In the genomic region with DNA sequence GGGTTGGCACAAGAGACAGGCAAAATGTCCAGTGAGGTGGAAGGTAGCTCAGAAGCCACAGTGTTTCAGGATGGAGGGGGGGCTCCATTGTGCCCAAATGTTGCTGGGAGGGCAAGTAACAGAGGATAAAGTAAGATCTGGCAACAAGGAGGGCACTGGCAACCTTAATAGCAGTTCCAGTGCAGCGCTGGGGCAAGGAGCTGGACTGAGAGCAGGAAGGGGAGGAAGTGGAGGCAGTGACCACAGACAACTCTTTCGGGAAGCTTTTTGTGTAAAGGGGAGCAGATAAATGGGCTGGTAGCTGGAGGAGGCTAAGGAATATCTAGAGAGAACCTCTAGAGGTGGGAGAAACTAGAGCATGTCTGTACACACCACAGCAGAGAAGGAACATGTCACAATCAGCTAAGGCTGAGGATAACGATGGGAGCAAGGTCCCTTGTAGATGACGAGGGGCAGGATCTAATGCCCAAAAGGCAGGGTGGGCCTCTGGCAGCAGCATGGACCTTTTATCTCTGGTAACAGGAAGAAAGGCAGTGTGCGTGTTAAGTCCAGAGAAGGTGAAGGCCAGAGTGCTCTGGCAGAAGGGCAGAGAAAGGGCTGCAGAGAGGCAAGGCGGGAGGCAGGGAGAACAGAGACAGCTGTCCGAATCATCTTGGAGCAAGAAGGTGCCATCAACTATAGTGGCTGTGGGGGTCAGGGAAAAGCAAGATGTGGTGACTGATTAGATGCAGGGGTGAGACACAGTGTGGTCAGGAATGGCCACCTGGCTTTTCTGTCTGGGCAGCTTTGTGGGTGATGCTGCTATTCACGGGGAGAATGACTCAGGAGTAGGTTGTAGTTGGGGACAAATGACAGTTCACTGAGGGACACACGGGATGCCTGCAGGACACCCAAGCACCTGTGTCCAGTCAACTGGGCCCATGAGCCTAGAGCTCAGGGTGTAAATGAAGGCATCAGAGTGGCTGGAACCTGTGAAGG, we compare ENCODE assay signal across 17 cellular contexts. TPM values are rescaled to one million over a fixed set of nuclear protein-coding genes. Genes with fewer than 3 reads are reported as not detected.
DNase-seq lines count a peak whose midpoint lies in the region; ATAC-seq, FAIRE-seq and TF ChIP-seq lines count a peak whose summit lies in the region.
"Had no signal": no experiment of that assay in that cellular context is flagged by ENCODE, and none has a peak within 500 bp of the region (broad histone marks: within the 10 kb centered on the region; RNA-seq: fewer than 3 reads in every experiment).

No MANE protein-coding gene starts in this region.

- no peaks in the 10 kb centered on the region for H3K9me3 Mint-ChIP-seq in Caco-2 (ENCODE audit: unreplicated experiment)
- H3K9me3 Mint-ChIP-seq: neural progenitor cell had no signal

- ATAC-seq in Right ventricle myocardium superior (ENCODE audit: poor library complexity) (peak; percentile 37), HG02610 (IDR thresholded peaks at IDR 0.05; ENCODE audit: unreplicated experiment) (no peak), GM18519 (IDR thresholded peaks at IDR 0.05; ENCODE audit: low FRiP score, unreplicated experiment) (no peak)

- H3K27me3 ChIP-seq in muscle layer of colon (ENCODE audit: control insufficient read depth in 1 of 2, insufficient read depth in 2 of 2, low read length in 2 of 2) (no peaks in the 10 kb centered on the region), subcutaneous abdominal adipose tissue (ENCODE audit: control insufficient read depth in 5 of 5, insufficient read depth in 4 of 5, low read length in 5 of 5) (no peaks in the 10 kb centered on the region), Caco-2 (replicated peaks; ENCODE audit: control insufficient read depth, insufficient read depth, low read length) (no peaks in the 10 kb centered on the region)
- H3K27me3 ChIP-seq: BE2C, neural progenitor cell had no signal

- no peak overlapping the region for H3K4me3 Mint-ChIP-seq in Caco-2 (ENCODE audit: unreplicated experiment)
- H3K4me3 Mint-ChIP-seq: neural progenitor cell had no signal

- no peaks in the 10 kb centered on the region for H3K36me3 Mint-ChIP-seq in Caco-2 (ENCODE audit: insufficient read depth, unreplicated experiment)

- H3K4me1 ChIP-seq in muscle layer of colon (ENCODE audit: insufficient read depth, low read length) (peaks cover 19% of the 10 kb centered on the region), subcutaneous abdominal adipose tissue (ENCODE audit: control insufficient read depth in 5 of 5, insufficient read depth in 5 of 5, low read length in 5 of 5) (peaks cover 7 to 35% (median 23%) of the 10 kb centered on the region in 5 donors), Caco-2 (0 out of 2 replicates have a peak, but pooled peaks cover 4% of the 10 kb centered on the region)
- H3K4me1 ChIP-seq: neural progenitor cell had no signal

- FAIRE-seq in frontal cortex (lab: Jason Lieb, UNC): no peak
- FAIRE-seq: endometrium, GM12891 had no signal

- POLR2A ChIA-PET in Caco-2 (lab: Charles Lee): no interaction called here

- H3K4me3 ChIP-seq in muscle layer of colon (ENCODE audit: low read depth in 1 of 2, low read length in 2 of 2) (no peak overlapping the region), subcutaneous abdominal adipose tissue (ENCODE audit: low read depth in 1 of 5, low read length in 5 of 5) (peak overlapping the region; percentile 13 to 45 (median 40)), Caco-2 (ENCODE audit: low read depth, low read length) (no peak overlapping the region)
- H3K4me3 ChIP-seq: neural progenitor cell had no signal

- H3K27ac ChIP-seq in muscle layer of colon (ENCODE audit: low read depth, low read length) (peak overlapping the region; percentile 31), subcutaneous abdominal adipose tissue (ENCODE audit: low read depth, low read length) (peak overlapping the region; percentile 2)
- H3K27ac ChIP-seq: neural progenitor cell had no signal

- H3K4me1 Mint-ChIP-seq in Caco-2 (ENCODE audit: low read depth, unreplicated experiment): no peaks in the 10 kb centered on the region

- H3K9me3 ChIP-seq in muscle layer of colon (ENCODE audit: low read length) (no peaks in the 10 kb centered on the region), subcutaneous abdominal adipose tissue (ENCODE audit: control insufficient read depth in 5 of 5, low read length in 5 of 5) (no peaks in the 10 kb centered on the region), Caco-2 (no peaks in the 10 kb centered on the region)
- H3K9me3 ChIP-seq: BE2C had no signal

- peak; percentile 9 for DNase-seq in RPMI7951 (ENCODE audit: low read depth)
- DNase-seq in Right ventricle myocardium superior: no peak
- no peak for DNase-seq in Caco-2
- no peak for DNase-seq in frontal cortex (ENCODE audit: low spot score in 2 of 2)
- DNase-seq: activated CD4-positive, CD25-positive, alpha-beta regulatory T cell; activated naive CD4-positive, alpha-beta T cell treated with anti-CD3 and anti-CD28 coated beads, Interleukin-2, amount 50 U/mL, for 16 hours; BE2C; left cardiac atrium; NCI-H146; NCI-H510A had no signal

- no peak for TF ChIP-seq CTCF in Caco-2 (IDR thresholded peaks at IDR 0.05; ENCODE audit: insufficient read depth in 1 of 2, low read depth in 1 of 2, low read length in 1 of 2, severe bottlenecking in 1 of 2, unreplicated experiment in 1 of 2)

- intact Hi-C loops in Right ventricle myocardium superior (cut with DNase I): no loop called here
- intact Hi-C loops in Caco-2 (cut with micrococcal nuclease; ENCODE audit: unreplicated experiment): no loop called here

- BruUV-seq in Caco-2 (replicated peaks; lab: Mats Ljungman, UMichigan): no TSS peak

- CTCF ChIA-PET in Caco-2 (lab: Charles Lee): no interaction called here

- H3K36me3 ChIP-seq in muscle layer of colon (ENCODE audit: insufficient read depth, low read length) (peaks cover 4% of the 10 kb centered on the region), subcutaneous abdominal adipose tissue (ENCODE audit: control insufficient read depth in 5 of 5, insufficient read depth in 5 of 5, low read length in 5 of 5) (peaks cover 0 to 8% (median 8%) of the 10 kb centered on the region in 5 donors), Caco-2 (ENCODE audit: control insufficient read depth, insufficient read depth, low read length) (no peaks in the 10 kb centered on the region)
- H3K36me3 ChIP-seq: BE2C, neural progenitor cell had no signal

- no peaks in the 10 kb centered on the region for H3K27me3 Mint-ChIP-seq in Caco-2 (ENCODE audit: insufficient read depth, unreplicated experiment)

- no peak overlapping the region for H3K27ac Mint-ChIP-seq in Caco-2 (ENCODE audit: unreplicated experiment)
- H3K27ac Mint-ChIP-seq: neural progenitor cell had no signal

- H3K9ac ChIP-seq in muscle layer of colon (ENCODE audit: low read length) (no peak overlapping the region), subcutaneous abdominal adipose tissue (ENCODE audit: low read length in 5 of 5) (peak overlapping the region in 2 of 5 donors; percentile 40 to 44)
- H3K9ac ChIP-seq: neural progenitor cell had no signal

RNA-seq across cellular contexts. Expression of a gene that starts 17.4 kb away (rescaled TPM):
- total RNA-seq in RPMI7951 (2014; rRNA removed; shearing (Covaris generic)): 8.2 and 9.3 TPM in 2 replicates
- total RNA-seq in Right ventricle myocardium superior: 18.1 TPM
- total RNA-seq in Caco-2 (2022): 12.1 and 12.6 TPM in 2 replicates
- 10.2 TPM for total RNA-seq in frontal cortex

Comparison
In these comparisons a context has a peak if more than half of its experiments do, and no peak if none do; other contexts are left out.
1. H3K4me3 ChIP-seq: peak in subcutaneous abdominal adipose tissue (5 of 5); none in muscle layer of colon (0 of 2) and Caco-2 (single experiment).